17 cellular contexts compared by ENCODE assay signal in genomic region chr3:182940266-182940808, GRCh38. TPM values are rescaled to one million over a fixed set of nuclear protein-coding genes. Genes with fewer than 3 reads are reported as not detected.
DNase-seq lines count a peak whose midpoint lies in the region; ATAC-seq and TF ChIP-seq lines count a peak whose summit lies in the region.
"Had no signal": no experiment of that assay in that cellular context is flagged by ENCODE, and none has a peak within 500 bp of the region (broad histone marks: within the 10 kb centered on the region; RNA-seq: fewer than 3 reads in every experiment).

No MANE protein-coding gene starts in this region.

- H3K4me3 ChIP-seq in endodermal cell (ENCODE audit: low read length): no peak overlapping the region

- H3K4me1 ChIP-seq in endodermal cell (ENCODE audit: control insufficient read depth, insufficient read depth, low read length): peaks cover 20% of the 10 kb centered on the region

- H3K9ac ChIP-seq in endodermal cell (ENCODE audit: extremely low read depth, low read length, poor library complexity, severe bottlenecking): no peak overlapping the region
- H3K9ac ChIP-seq: KMS-11 had no signal

- no peaks in the 10 kb centered on the region for H3K36me3 Mint-ChIP-seq in activated T-cell treated with anti-CD3 and anti-CD28 coated beads, Interleukin-2, amount 50 U/mL, for 72 hours (ENCODE audit: insufficient read depth in 2 of 2)
- peaks cover 11% of the 10 kb centered on the region for H3K36me3 Mint-ChIP-seq in WTC11
- H3K36me3 Mint-ChIP-seq in endodermal cell (ENCODE audit: low read depth): peaks cover 11% of the 10 kb centered on the region
- H3K36me3 Mint-ChIP-seq in stimulated activated naive CD8-positive, alpha-beta T cell treated with anti-CD3 and anti-CD28 coated beads, Interleukin-15, Interleukin-2, amounts not matched to agents 100 ng/mL and 50 ng/mL, for 24 hours (ENCODE audit: low read depth): peaks cover 17% of the 10 kb centered on the region

- peak overlapping the region; percentile 91 for H3K27ac Mint-ChIP-seq in activated T-cell treated with anti-CD3 and anti-CD28 coated beads, Interleukin-2, amount 50 U/mL, for 72 hours
- H3K27ac Mint-ChIP-seq in WTC11: peak overlapping the region; percentile 1
- H3K27ac Mint-ChIP-seq in endodermal cell: peak overlapping the region; percentile 74
- peak overlapping the region; percentile 66 for H3K27ac Mint-ChIP-seq in stimulated activated naive CD8-positive, alpha-beta T cell treated with anti-CD3 and anti-CD28 coated beads, Interleukin-15, Interleukin-2, amounts not matched to agents 100 ng/mL and 50 ng/mL, for 24 hours

- ATAC-seq in activated T-cell treated with anti-CD3 and anti-CD28 coated beads, Interleukin-2, amount 50 U/mL, for 72 hours (replicated peaks in 1 of 2): peak; percentile 46 to 51
- no peak for ATAC-seq in WTC11
- ATAC-seq in HG02981 (IDR thresholded peaks at IDR 0.05; ENCODE audit: unreplicated experiment): no peak

- POLR2A ChIA-PET in WTC11 (lab: Charles Lee): no interaction called here

- no peaks in the 10 kb centered on the region for H3K27me3 ChIP-seq in endodermal cell (ENCODE audit: control insufficient read depth, insufficient read depth, low read length, poor library complexity, severe bottlenecking)

- H3K4me1 Mint-ChIP-seq in activated T-cell treated with anti-CD3 and anti-CD28 coated beads, Interleukin-2, amount 50 U/mL, for 72 hours (ENCODE audit: low read depth): peaks cover 20% of the 10 kb centered on the region
- H3K4me1 Mint-ChIP-seq in WTC11: peaks cover 48% of the 10 kb centered on the region
- peaks cover 56% of the 10 kb centered on the region for H3K4me1 Mint-ChIP-seq in endodermal cell
- peaks cover 29% of the 10 kb centered on the region for H3K4me1 Mint-ChIP-seq in stimulated activated naive CD8-positive, alpha-beta T cell treated with anti-CD3 and anti-CD28 coated beads, Interleukin-15, Interleukin-2, amounts not matched to agents 100 ng/mL and 50 ng/mL, for 24 hours (ENCODE audit: low read depth)

- CTCF ChIA-PET in WTC11 (lab: Charles Lee): interaction anchor here (0.5 kb wide), 1 partner anchor 329 kb away, joined by 3 read pairs; no protein-coding TSS in a partner anchor

- WGBS in endodermal cell (ENCODE audit: insufficient coverage in 1 of 2, insufficient read length in 1 of 2), 2 experiments: 85 to 100% methylated on average over 2 to 4 of the region's 4 CpGs

- H3K9me3 ChIP-seq in endodermal cell (ENCODE audit: control insufficient read depth, low read length): no peaks in the 10 kb centered on the region

- no peaks in the 10 kb centered on the region for H3K9me3 Mint-ChIP-seq in activated T-cell treated with anti-CD3 and anti-CD28 coated beads, Interleukin-2, amount 50 U/mL, for 72 hours
- no peaks in the 10 kb centered on the region for H3K9me3 Mint-ChIP-seq in WTC11
- H3K9me3 Mint-ChIP-seq in endodermal cell: no peaks in the 10 kb centered on the region
- no peaks in the 10 kb centered on the region for H3K9me3 Mint-ChIP-seq in stimulated activated naive CD8-positive, alpha-beta T cell treated with anti-CD3 and anti-CD28 coated beads, Interleukin-15, Interleukin-2, amounts not matched to agents 100 ng/mL and 50 ng/mL, for 24 hours

- no peak overlapping the region for H3K27ac ChIP-seq in endodermal cell (ENCODE audit: low read depth, low read length)
- H3K27ac ChIP-seq: KMS-11 had no signal

- H3K4me3 Mint-ChIP-seq in activated T-cell treated with anti-CD3 and anti-CD28 coated beads, Interleukin-2, amount 50 U/mL, for 72 hours: peak overlapping the region in 1 of 2 donors; percentile 45
- no peak overlapping the region for H3K4me3 Mint-ChIP-seq in WTC11
- no peak overlapping the region for H3K4me3 Mint-ChIP-seq in endodermal cell
- no peak overlapping the region for H3K4me3 Mint-ChIP-seq in stimulated activated naive CD8-positive, alpha-beta T cell treated with anti-CD3 and anti-CD28 coated beads, Interleukin-15, Interleukin-2, amounts not matched to agents 100 ng/mL and 50 ng/mL, for 24 hours

- DNase-seq in activated T-cell treated with anti-CD3 and anti-CD28 coated beads, Interleukin-2, amount 50 U/mL, for 72 hours: no peak
- DNase-seq in activated T-cell treated with anti-CD3 and anti-CD28 coated beads, Interleukin-2, amount 50 U/mL, for 48 hours: no peak
- DNase-seq in WTC11 (ENCODE audit: low spot score): no peak
- no peak for DNase-seq in endodermal cell
- no peak for DNase-seq in hypothalamus (lab: John Stamatoyannopoulos, UW)
- DNase-seq: ACHN, DMS 273 treated with DMSO at 0.1 percent for 48 hours, NCI-H1417, NCI-H187, NCI-H2107, NCI-H510A, NCI-H774, RPMI8226, SHP77 treated with DMSO at 0.1 percent for 48 hours had no signal

- TF ChIP-seq CTCF in WTC11 (IDR thresholded peaks at IDR 0.05) (no peak), endodermal cell (conservative IDR thresholded peaks at IDR 0.05) (no peak)

- H3K36me3 ChIP-seq in endodermal cell (ENCODE audit: control insufficient read depth, insufficient read depth, low read length): peaks cover 11% of the 10 kb centered on the region

- H3K27me3 Mint-ChIP-seq in activated T-cell treated with anti-CD3 and anti-CD28 coated beads, Interleukin-2, amount 50 U/mL, for 72 hours (ENCODE audit: low read depth): no peaks in the 10 kb centered on the region
- H3K27me3 Mint-ChIP-seq in WTC11 (ENCODE audit: low read depth): no peaks in the 10 kb centered on the region
- H3K27me3 Mint-ChIP-seq in endodermal cell (ENCODE audit: insufficient read depth): no peaks in the 10 kb centered on the region
- no peaks in the 10 kb centered on the region for H3K27me3 Mint-ChIP-seq in stimulated activated naive CD8-positive, alpha-beta T cell treated with anti-CD3 and anti-CD28 coated beads, Interleukin-15, Interleukin-2, amounts not matched to agents 100 ng/mL and 50 ng/mL, for 24 hours

TF ChIP-seq in WTC11, 78 proteins besides CTCF, POLR2A, EP300 and RAD21 (continues in another document):
- TF ChIP-seq ZNF512 (CRISPR knock-in tag; IDR thresholded peaks at IDR 0.05; ENCODE audit: borderline replicate concordance) (no peak), ZBTB21 (CRISPR knock-in tag; IDR thresholded peaks at IDR 0.05; ENCODE audit: borderline replicate concordance) (no peak), CBFB (CRISPR knock-in tag; IDR thresholded peaks at IDR 0.05; ENCODE audit: low read depth) (no peak), TP53 (CRISPR knock-in tag; IDR thresholded peaks at IDR 0.05) (no peak), ZNF423 (CRISPR knock-in tag; IDR thresholded peaks at IDR 0.05) (no peak), FOXP1 (CRISPR knock-in tag; IDR thresholded peaks at IDR 0.05; ENCODE audit: borderline replicate concordance) (no peak), ARID4B (CRISPR knock-in tag; IDR thresholded peaks at IDR 0.05; ENCODE audit: borderline replicate concordance) (no peak)

RNA-seq across cellular contexts. Expression of gene DCUN1D1, which starts 40.0 kb away (rescaled TPM):
- 10 to 100 TPM; 43.6 to 44.6 TPM for total RNA-seq in activated T-cell treated with anti-CD3 and anti-CD28 coated beads, Interleukin-2, amount 50 U/mL, for 72 hours
- 50.4 to 64.5 TPM (median 56.3 TPM) in 3 replicates for total RNA-seq in WTC11 (2021)
- 10 to 100 TPM; 59.6 to 65.6 TPM for total RNA-seq in endodermal cell
- polyA plus RNA-seq in endodermal cell (2013, experiment 1 of 2): 27.3 TPM
- 27.9 TPM for polyA plus RNA-seq in endodermal cell (2013, experiment 2 of 2)

Comparison
In these comparisons a context has a peak if more than half of its experiments do, and no peak if none do; other contexts are left out.
1. ATAC-seq: peak in activated T-cell treated with anti-CD3 and anti-CD28 coated beads, Interleukin-2, amount 50 U/mL, for 72 hours (2 of 2); none in WTC11 (single experiment) and HG02981 (single experiment).
2. H3K27ac Mint-ChIP-seq: peak in every context shown above with its lines; median percentile 91 in activated T-cell treated with anti-CD3 and anti-CD28 coated beads, Interleukin-2, amount 50 U/mL, for 72 hours; 74 in endodermal cell; 66 in stimulated activated naive CD8-positive, alpha-beta T cell treated with anti-CD3 and anti-CD28 coated beads, Interleukin-15, Interleukin-2, amounts not matched to agents 100 ng/mL and 50 ng/mL, for 24 hours; 1 in WTC11.